Comparison of ENCODE assay signal across 31 cellular contexts in the genomic region with DNA sequence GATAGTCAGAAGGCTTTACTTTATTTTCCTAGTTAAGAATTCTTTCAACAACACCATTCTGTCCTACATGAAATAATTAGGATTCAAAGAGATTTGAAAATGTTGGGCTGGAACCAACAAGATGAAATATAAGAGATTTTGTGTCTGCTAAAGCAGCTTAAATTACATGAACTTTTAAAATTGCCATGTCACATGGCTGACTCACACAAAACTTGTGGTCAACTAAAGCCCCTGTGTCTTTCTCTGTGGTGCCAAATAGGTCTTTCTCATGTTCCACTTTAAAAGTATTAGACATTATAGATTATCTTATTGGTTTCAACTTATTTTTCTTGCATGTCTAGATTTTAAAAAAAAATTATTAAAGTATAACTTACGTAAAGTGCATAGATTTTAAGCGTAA.
DNase-seq lines count a peak whose midpoint lies in the region; ATAC-seq and TF ChIP-seq lines count a peak whose summit lies in the region.
"Had no signal": no experiment of that assay in that cellular context is flagged by ENCODE, and none has a peak within 500 bp of the region (broad histone marks: within the 10 kb centered on the region; RNA-seq: fewer than 3 reads in every experiment).

No MANE protein-coding gene starts in this region.

- intact Hi-C loops in posterior cingulate gyrus (cut with DNase I): no loop called here
- intact Hi-C loops in dorsolateral prefrontal cortex (cut with DNase I): no loop called here

- H3K9me3 ChIP-seq in adipocyte (ENCODE audit: control insufficient read depth, low read length): no peaks in the 10 kb centered on the region
- H3K9me3 ChIP-seq: ascending aorta, sigmoid colon, uterus had no signal

- DNase-seq in A172 (ENCODE audit: low spot score): peak; percentile 0
- DNase-seq in adipocyte (ENCODE audit: low read depth): peak; percentile 68
- DNase-seq in fibroblast of mammary gland (ENCODE audit: low read depth): peak; percentile 37
- no peak for DNase-seq in posterior cingulate gyrus
- DNase-seq in DMS79 (lab: John Stamatoyannopoulos, UW): no peak
- DNase-seq in dorsolateral prefrontal cortex: no peak
- DNase-seq: 8988T; activated CD4-positive, alpha-beta T cell treated with anti-CD3 and anti-CD28 coated beads for 48 hours; activated CD8-positive, alpha-beta memory T cell treated with anti-CD3 and anti-CD28 coated beads for 24 hours; activated effector memory CD4-positive, alpha-beta T cell treated with Interleukin-2 at 50 U/mL for 16 hours; activated naive CD8-positive, alpha-beta T cell treated with anti-CD3 and anti-CD28 coated beads for 36 hours; CD4-positive, CD25-positive, alpha-beta regulatory T cell; cerebellar nuclear complex; EL; head of caudate nucleus; NCI-H1436; NCI-H446; NCI-H774; Right ventricle myocardium superior; sigmoid colon; stimulated activated CD4-positive, alpha-beta T cell treated with anti-CD3 and anti-CD28 coated beads, Interleukin-15, amount 100 ng/mL, for 24 hours; stimulated activated naive B cell treated with anti-CD40 and anti-IgM and Interleukin-4, amounts not matched to agents 10 μg/mL and 1 μg/mL and 100 μg/mL, for 72 hours; T1000; uterus; WERI-Rb-1 had no signal

- no peak overlapping the region for H2AFZ ChIP-seq in KMS-11 (ENCODE audit: low read depth)
- H2AFZ ChIP-seq: GM23338, neural progenitor cell had no signal

- no peak for ATAC-seq in HG02798 (IDR thresholded peaks at IDR 0.05; ENCODE audit: poor library complexity, unreplicated experiment)
- ATAC-seq: GM23338; stimulated activated naive B cell treated with anti-CD40 and anti-IgM and Interleukin-4, amounts not matched to agents 10 μg/mL and 1 μg/mL and 100 μg/mL, for 72 hours had no signal

- H3K4me2 ChIP-seq in KMS-11: peak overlapping the region; percentile 25; the same call in 1 of the 2 replicates
- H3K4me2 ChIP-seq: GM23338, neural progenitor cell had no signal

- TF ChIP-seq CTCF in KMS-11 (conservative IDR thresholded peaks at IDR 0.05; ENCODE audit: low read depth, low read length): no peak
- no peak for TF ChIP-seq CTCF in fibroblast of mammary gland (conservative IDR thresholded peaks at IDR 0.05; ENCODE audit: control insufficient read depth, insufficient read depth, low read depth, low read length)
- TF ChIP-seq CTCF in dorsolateral prefrontal cortex (IDR thresholded peaks at IDR 0.05 in 54 of 56, conservative IDR thresholded peaks at IDR 0.05 in 2 of 56; ENCODE audit: low read depth in 1 of 56, partially characterized antibody in 56 of 56): no peak

- H3K9ac ChIP-seq in KMS-11: no peak overlapping the region
- no peak overlapping the region for H3K9ac ChIP-seq in adipocyte (ENCODE audit: low read length)
- H3K9ac ChIP-seq: neural progenitor cell had no signal

- H3K4me3 ChIP-seq in KMS-11 (IDR thresholded peaks at IDR 0.05; ENCODE audit: insufficient read depth, low read depth, low read length): no peak overlapping the region
- no peak overlapping the region for H3K4me3 ChIP-seq in adipocyte (ENCODE audit: low read length)
- no peak overlapping the region for H3K4me3 ChIP-seq in fibroblast of mammary gland (ENCODE audit: control insufficient read depth, low read depth, low read length)
- no peak overlapping the region for H3K4me3 ChIP-seq in dorsolateral prefrontal cortex
- H3K4me3 ChIP-seq: ascending aorta, GM23338, lung, neural progenitor cell, sigmoid colon, uterus had no signal

- no peaks in the 10 kb centered on the region for H3K36me3 ChIP-seq in KMS-11 (ENCODE audit: insufficient read depth)
- no peaks in the 10 kb centered on the region for H3K36me3 ChIP-seq in adipocyte (ENCODE audit: control insufficient read depth, insufficient read depth, low read length, severe bottlenecking)
- H3K36me3 ChIP-seq: ascending aorta, neural progenitor cell, sigmoid colon, uterus, WERI-Rb-1 had no signal

- no peaks in the 10 kb centered on the region for H4K20me1 ChIP-seq in KMS-11 (ENCODE audit: insufficient read depth)

- H3K79me2 ChIP-seq in KMS-11 (ENCODE audit: insufficient read depth, low read depth): no peaks in the 10 kb centered on the region

- no peaks in the 10 kb centered on the region for H3K27me3 ChIP-seq in KMS-11 (ENCODE audit: insufficient read depth, low read depth)
- peaks cover 3% of the 10 kb centered on the region for H3K27me3 ChIP-seq in adipocyte (replicated peaks; ENCODE audit: control insufficient read depth, insufficient read depth, low read length)
- peaks cover 0 to 66% (median 12%) of the 10 kb centered on the region in 45 donors for H3K27me3 ChIP-seq in dorsolateral prefrontal cortex
- H3K27me3 ChIP-seq: ascending aorta, neural progenitor cell, sigmoid colon, uterus had no signal

- H3K27ac ChIP-seq in KMS-11 (no peak overlapping the region), dorsolateral prefrontal cortex (no peak overlapping the region)
- H3K27ac ChIP-seq: ascending aorta, neural progenitor cell, sigmoid colon, uterus, WERI-Rb-1 had no signal

- H3K4me1 ChIP-seq in KMS-11 (ENCODE audit: low read depth, poor library complexity, severe bottlenecking) (peaks cover 22% of the 10 kb centered on the region), adipocyte (ENCODE audit: control insufficient read depth, insufficient read depth, low read length) (peaks cover 5% of the 10 kb centered on the region)
- H3K4me1 ChIP-seq: ascending aorta, neural progenitor cell, sigmoid colon, uterus had no signal

Comparison
In these comparisons a context has a peak if more than half of its experiments do, and no peak if none do; other contexts are left out.
1. DNase-seq: peak in A172 (single experiment), adipocyte (single experiment) and fibroblast of mammary gland (single experiment); none in posterior cingulate gyrus (0 of 10), DMS79 (single experiment) and dorsolateral prefrontal cortex (0 of 10).